Comparison of ENCODE assay signal across 8 cellular contexts in genomic region chr3:150227839-150228238, GRCh38.
DNase-seq lines count a peak whose midpoint lies in the region; TF ChIP-seq lines count a peak whose summit lies in the region.

No MANE protein-coding gene starts in this region.

- TF ChIP-seq CTCF in coronary artery (IDR thresholded peaks at IDR 0.05) (peak; percentile 55), liver (IDR thresholded peaks at IDR 0.05; ENCODE audit: low read depth, low read length, missing input control) (peak; percentile 45), ovary (IDR thresholded peaks at IDR 0.05) (no peak)

- 32% methylated on average over 5 of the region's 5 CpGs for WGBS in liver
- 47 to 54% (median 49%) methylated on average over 5 of the region's 5 CpGs for WGBS in ovary, 3 donors

- peak; percentile 80 to 86 for TF ChIP-seq RAD21 in liver (IDR thresholded peaks at IDR 0.05)

- no peak overlapping the region for H3K4me3 ChIP-seq in coronary artery
- H3K4me3 ChIP-seq in liver (ENCODE audit: low read depth in 1 of 3, low read length in 3 of 3): no peak overlapping the region
- no peak overlapping the region for H3K4me3 ChIP-seq in ovary

- TF ChIP-seq POLR2A in ovary (IDR thresholded peaks at IDR 0.05): no peak

- no peak overlapping the region for H3K27ac ChIP-seq in coronary artery
- H3K27ac ChIP-seq in liver (ENCODE audit: low read depth in 1 of 2, low read length in 2 of 2): no peak overlapping the region
- H3K27ac ChIP-seq in ovary: no peak overlapping the region

- no peaks in the 10 kb centered on the region for H3K9me3 ChIP-seq in liver (ENCODE audit: control insufficient read depth in 4 of 4, low read length in 3 of 4)
- no peaks in the 10 kb centered on the region for H3K9me3 ChIP-seq in ovary

- H3K36me3 ChIP-seq in liver (ENCODE audit: control insufficient read depth in 4 of 4, insufficient read depth in 3 of 4, low read depth in 1 of 4, low read length in 3 of 4) (no peaks in the 10 kb centered on the region), ovary (no peaks in the 10 kb centered on the region)

- DNase-seq in NCI-H2107 treated with DMSO at 0.1 percent for 48 hours (lab: John Stamatoyannopoulos, UW; ENCODE audit: unreplicated experiment): peak; percentile 13
- no peak for DNase-seq in NCI-H2107 (lab: John Stamatoyannopoulos, UW)
- peak; percentile 90 for DNase-seq in HT-29 (ENCODE audit: low spot score)
- DNase-seq in RPMI7951 (ENCODE audit: low read depth): peak; percentile 68
- DNase-seq in coronary artery (ENCODE audit: low spot score): no peak
- DNase-seq in stromal cell of bone marrow (ENCODE audit: low read depth): peak; percentile 44
- DNase-seq in ovary: no peak

- no peak for TF ChIP-seq EP300 in ovary (IDR thresholded peaks at IDR 0.05)

- no peaks in the 10 kb centered on the region for H3K27me3 ChIP-seq in liver (ENCODE audit: control insufficient read depth in 4 of 4, insufficient read depth in 4 of 4, low read length in 3 of 4)
- no peaks in the 10 kb centered on the region for H3K27me3 ChIP-seq in ovary

- H3K4me1 ChIP-seq in liver (ENCODE audit: control insufficient read depth in 4 of 4, insufficient read depth in 4 of 4, low read length in 3 of 4): no peaks in the 10 kb centered on the region
- H3K4me1 ChIP-seq in ovary (ENCODE audit: insufficient read depth): no peaks in the 10 kb centered on the region

- no peak overlapping the region for H3K9ac ChIP-seq in liver (ENCODE audit: low read depth in 1 of 2, low read length in 2 of 2)

- intact Hi-C loops in ovary (cut with DNase I): loop anchor here in 1 of 4 donors (10.0 kb wide), 1 partner anchor 267 kb away; no protein-coding TSS in a partner anchor

TF ChIP-seq in liver, 16 proteins besides CTCF, POLR2A, EP300 and RAD21:
- TF ChIP-seq ZBTB33 (IDR thresholded peaks at IDR 0.05): no peak
- TF ChIP-seq JUND (IDR thresholded peaks at IDR 0.05): no peak
- no peak for TF ChIP-seq SP1 (IDR thresholded peaks at IDR 0.05)
- TF ChIP-seq FOXA2 (IDR thresholded peaks at IDR 0.05): no peak
- no peak for TF ChIP-seq HNF4G (IDR thresholded peaks at IDR 0.05)
- TF ChIP-seq REST (IDR thresholded peaks at IDR 0.05): no peak
- no peak for TF ChIP-seq RXRA (IDR thresholded peaks at IDR 0.05)
- TF ChIP-seq NR2F2 (IDR thresholded peaks at IDR 0.05): no peak
- no peak for TF ChIP-seq TAF1 (conservative IDR thresholded peaks at IDR 0.05)
- TF ChIP-seq MAX (IDR thresholded peaks at IDR 0.05): no peak
- no peak for TF ChIP-seq ATF3 (IDR thresholded peaks at IDR 0.05)
- no peak for TF ChIP-seq EGR1 (IDR thresholded peaks at IDR 0.05; ENCODE audit: low read depth in 2 of 2)
- no peak for TF ChIP-seq GABPA (IDR thresholded peaks at IDR 0.05 in 1 of 2, conservative IDR thresholded peaks at IDR 0.05 in 1 of 2)
- no peak for TF ChIP-seq HNF4A (conservative IDR thresholded peaks at IDR 0.05)
- TF ChIP-seq FOXA1 (IDR thresholded peaks at IDR 0.05): no peak
- TF ChIP-seq YY1 (IDR thresholded peaks at IDR 0.05): no peak

Comparison
In these comparisons a context has a peak if more than half of its experiments do, and no peak if none do; other contexts are left out.
1. DNase-seq: peak in NCI-H2107 treated with DMSO at 0.1 percent for 48 hours (single experiment), HT-29 (single experiment), RPMI7951 (single experiment) and stromal cell of bone marrow (single experiment); none in NCI-H2107 (single experiment), coronary artery (single experiment) and ovary (0 of 5).
2. CTCF ChIP-seq: peak in coronary artery (single experiment) and liver (single experiment); none in ovary (0 of 3).